ENCODE assay signal across 8 cellular contexts in the genomic region with DNA sequence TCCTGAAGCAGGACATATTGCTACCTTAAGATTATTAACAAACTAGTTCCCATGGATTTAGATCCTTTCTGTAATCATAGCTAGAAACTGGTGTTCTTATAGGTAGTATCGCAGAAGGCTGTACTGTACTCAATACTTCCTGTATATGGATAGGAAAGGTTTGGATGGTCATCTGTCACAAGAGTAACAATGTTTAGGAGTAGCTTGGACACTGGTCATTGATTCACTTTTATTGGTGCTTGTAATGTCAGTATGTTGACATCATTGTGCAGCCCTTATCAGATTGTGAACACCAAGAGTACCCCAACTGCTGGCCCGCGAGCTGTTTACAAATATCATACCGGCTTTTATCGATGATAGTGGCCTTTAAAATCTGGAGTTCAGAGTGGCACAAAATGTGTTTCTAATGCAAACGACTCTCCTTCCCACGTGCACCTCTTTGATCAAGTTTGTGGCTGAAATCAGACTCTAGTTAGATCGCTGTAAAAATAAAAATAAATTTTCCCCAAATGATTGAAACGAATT. TPM values are rescaled to one million over a fixed set of nuclear protein-coding genes. Genes with fewer than 3 reads are reported as not detected.
DNase-seq lines count a peak whose midpoint lies in the region; ATAC-seq, FAIRE-seq and TF ChIP-seq lines count a peak whose summit lies in the region.

No MANE protein-coding gene starts in this region.

- TF ChIP-seq CTCF in VCaP (conservative IDR thresholded peaks at IDR 0.05) (no peak), glutamatergic neuron (IDR thresholded peaks at IDR 0.05; ENCODE audit: partially characterized antibody, unreplicated experiment) (no peak)

- H3K27ac Mint-ChIP-seq in glutamatergic neuron (ENCODE audit: unreplicated experiment) = peak overlapping the region; percentile 92

- peaks cover 5% of the 10 kb centered on the region for H3K9me3 Mint-ChIP-seq in glutamatergic neuron (ENCODE audit: unreplicated experiment)

- H3K4me1 Mint-ChIP-seq in glutamatergic neuron (ENCODE audit: low read depth, unreplicated experiment) = peaks cover 19% of the 10 kb centered on the region

- H3K36me3 Mint-ChIP-seq in glutamatergic neuron (ENCODE audit: unreplicated experiment) = no peaks in the 10 kb centered on the region

- peaks cover 11% of the 10 kb centered on the region; the same call in 1 of the 2 replicates for H3K27me3 ChIP-seq in HAP-1 (ENCODE audit: low read depth)
- H3K27me3 ChIP-seq in small intestine (ENCODE audit: control insufficient read depth in 2 of 2, insufficient read depth in 2 of 2, low read length in 2 of 2) = no peaks in the 10 kb centered on the region

- peak overlapping the region; percentile 89 for H3K4me3 Mint-ChIP-seq in glutamatergic neuron (ENCODE audit: unreplicated experiment)

- in situ Hi-C loops in HAP-1 (cut with MboI; ENCODE audit: low sequenced_read_pairs) = no loop called here

- peaks cover 8% of the 10 kb centered on the region for H3K27me3 Mint-ChIP-seq in glutamatergic neuron (ENCODE audit: unreplicated experiment)

- H3K4me1 ChIP-seq in HAP-1 (peaks cover 16% of the 10 kb centered on the region), small intestine (ENCODE audit: control insufficient read depth in 2 of 2, insufficient read depth in 1 of 2, low read depth in 1 of 2, low read length in 1 of 2) (no peaks in the 10 kb centered on the region)

- H3K4me3 ChIP-seq in HAP-1 (peak overlapping the region; percentile 63), small intestine (ENCODE audit: low read depth in 1 of 2, low read length in 2 of 2) (peak overlapping the region; percentile 81 to 97)

- ATAC-seq in HG02938 (IDR thresholded peaks at IDR 0.05; ENCODE audit: unreplicated experiment) (no peak), HG02623 (IDR thresholded peaks at IDR 0.05; ENCODE audit: unreplicated experiment) (no peak)

- no peak for TF ChIP-seq POLR2A in H54 (IDR thresholded peaks at IDR 0.05; ENCODE audit: low read depth, low read length)

- DNase-seq in HAP-1 (ENCODE audit: low spot score in 2 of 2) = no peak
- no peak for DNase-seq in glutamatergic neuron
- no peak for DNase-seq in small intestine
- no peak for DNase-seq in H54 (ENCODE audit: insufficient read length, low spot score)
- DNase-seq in GM03348 (ENCODE audit: low spot score) = no peak

- no peaks in the 10 kb centered on the region for H3K36me3 ChIP-seq in HAP-1 (replicated peaks)
- H3K36me3 ChIP-seq in small intestine (ENCODE audit: control insufficient read depth in 2 of 2, insufficient read depth in 2 of 2, low read length in 2 of 2) = no peaks in the 10 kb centered on the region

- WGBS in small intestine, 3 donors = 37 to 40% (median 37%) methylated on average over 9 of the region's 9 CpGs

- no peak for FAIRE-seq in small intestine (lab: Jason Lieb, UNC)
- FAIRE-seq in H54 (lab: Jason Lieb, UNC) = no peak

- peak overlapping the region; percentile 96 for H3K27ac ChIP-seq in VCaP
- H3K27ac ChIP-seq in small intestine (ENCODE audit: low read depth in 1 of 2, low read length in 1 of 2) = peak overlapping the region in 1 of 2 donors; percentile 98

- H3K9me3 ChIP-seq in HAP-1 (no peaks in the 10 kb centered on the region), small intestine (ENCODE audit: control insufficient read depth, low read depth) (no peaks in the 10 kb centered on the region)

RNA-seq across cellular contexts. Expression of gene CDK8, which starts 0.6 kb away (rescaled TPM):
- total RNA-seq in glutamatergic neuron (ENCODE audit: unreplicated experiment) = 27.9 TPM
- polyA plus RNA-seq in small intestine = 10 to 100 TPM; 16.8 to 29.7 (median 29.2) TPM

RNA-seq across cellular contexts. Expression of gene RNF6, which starts 31.2 kb away (rescaled TPM):
- 14.9 TPM for total RNA-seq in glutamatergic neuron (ENCODE audit: unreplicated experiment)
- polyA plus RNA-seq in small intestine = 10 to 100 TPM; 15.9 to 25.9 (median 16.9) TPM
